In genomic region chr2:15734871-15735737, GRCh38 we compare ENCODE assay signal across 19 cellular contexts.
A peak's percentile ranks its signal among the peaks of the same experiment; 100 is the strongest.
DNase-seq lines count a peak whose midpoint lies in the region; ATAC-seq and TF ChIP-seq lines count a peak whose summit lies in the region.
"Had no signal": no experiment of that assay in that cellular context is flagged by ENCODE, and none has a peak within 500 bp of the region (broad histone marks: within the 10 kb centered on the region; RNA-seq: fewer than 3 reads in every experiment).

No MANE protein-coding gene starts in this region.

- H3K4me3 ChIP-seq in right atrium auricular region (no peak overlapping the region), heart left ventricle (no peak overlapping the region)
- H3K4me3 ChIP-seq: GM12878, skin epidermis had no signal

- peak; percentile 66 for ATAC-seq in Right ventricle myocardium inferior
- ATAC-seq in heart left ventricle = peak in 3 of 4 donors; percentile 55 to 82 (median 72)
- ATAC-seq: activated CD4-positive, CD25-positive, alpha-beta regulatory T cell treated with anti-CD3 and anti-CD28 coated beads, Interleukin-2, amount 50 U/mL, for 24 hours; GM12878 had no signal

- H3K27me3 Mint-ChIP-seq in mesothelial cell of epicardium (ENCODE audit: low read depth) = no peaks in the 10 kb centered on the region

- H3K27me3 ChIP-seq in right atrium auricular region (no peaks in the 10 kb centered on the region), heart left ventricle (no peaks in the 10 kb centered on the region)
- H3K27me3 ChIP-seq: BE2C had no signal

- 46 to 55% (median 49%) methylated on average over 6 to 7 of the region's 7 CpGs for WGBS in heart left ventricle, 4 donors

- intact Hi-C loops in Right ventricle myocardium inferior (cut with DNase I) = loop anchor here (5.0 kb wide), 1 partner anchor 177 kb away; no protein-coding TSS in a partner anchor
- intact Hi-C loops in heart left ventricle (cut with DNase I) = loop anchor here in 4 of 10 donors (5.0 to 10.0 kb wide), 3 partner anchors 90 to 177 kb away; no protein-coding TSS in a partner anchor

- H3K36me3 ChIP-seq in right atrium auricular region (no peaks in the 10 kb centered on the region), heart left ventricle (no peaks in the 10 kb centered on the region)
- H3K36me3 ChIP-seq: BE2C had no signal

- DNase-seq in Right ventricle myocardium inferior (ENCODE audit: missing footprints) (no peak), right atrium auricular region (ENCODE audit: low spot score) (no peak), heart left ventricle (no peak), mesothelial cell of epicardium (ENCODE audit: low spot score in 2 of 2, unreplicated experiment in 2 of 2) (peak in 1 of 2 experiments; percentile 11), NCI-H1436 treated with DMSO at 0.1 percent for 48 hours (lab: John Stamatoyannopoulos, UW) (no peak), cortex of kidney (lab: John Stamatoyannopoulos, UW) (no peak), epidermal melanocyte (ENCODE audit: insufficient read length, low spot score) (no peak)
- DNase-seq in stimulated activated CD4-positive, alpha-beta T cell treated with anti-CD3 and anti-CD28 coated beads, Interleukin-4, amount 100 ng/mL, for 4 hours = no peak
- DNase-seq: 8988T; BE2C; HFFc6; Kasumi-1; NCI-H1092 treated with DMSO at 0.1 percent for 48 hours; SK-N-SH; stimulated activated CD4-positive, alpha-beta T cell treated with anti-CD3 and anti-CD28 coated beads, Interleukin-4, amount 100 ng/mL, for 24 hours; T-helper 9 cell had no signal

- peaks cover 6% of the 10 kb centered on the region for H3K9me3 Mint-ChIP-seq in mesothelial cell of epicardium
- H3K9me3 Mint-ChIP-seq: HFFc6 had no signal

- H3K27ac Mint-ChIP-seq in mesothelial cell of epicardium = peak overlapping the region; percentile 96
- H3K27ac Mint-ChIP-seq: HFFc6 had no signal

- peaks cover 56% of the 10 kb centered on the region for H3K4me1 Mint-ChIP-seq in mesothelial cell of epicardium

- H3K9me3 ChIP-seq in right atrium auricular region (no peaks in the 10 kb centered on the region), heart left ventricle (peaks cover 0 to 13% (median 0%) of the 10 kb centered on the region in 12 donors)
- H3K9me3 ChIP-seq: BE2C, SK-N-SH had no signal

- no peak for TF ChIP-seq CTCF in right atrium auricular region (IDR thresholded peaks at IDR 0.05)
- no peak for TF ChIP-seq CTCF in heart left ventricle (IDR thresholded peaks at IDR 0.05)
- no peak for TF ChIP-seq CTCF in mesothelial cell of epicardium (IDR thresholded peaks at IDR 0.05; ENCODE audit: unreplicated experiment)

- H3K27ac ChIP-seq in right atrium auricular region = peak overlapping the region in 1 of 2 donors; percentile 40
- H3K27ac ChIP-seq in heart left ventricle = peak overlapping the region in 9 of 12 donors; percentile 7 to 69 (median 47)
- H3K27ac ChIP-seq: skin epidermis had no signal

- H3K36me3 Mint-ChIP-seq in mesothelial cell of epicardium = no peaks in the 10 kb centered on the region

- H3K4me1 ChIP-seq in right atrium auricular region (peaks cover 0 to 56% of the 10 kb centered on the region in 2 donors), heart left ventricle (peaks cover 7 to 58% (median 37%) of the 10 kb centered on the region in 12 donors)

- no peak for TF ChIP-seq POLR2A in heart left ventricle (IDR thresholded peaks at IDR 0.05)

- H3K4me3 Mint-ChIP-seq in mesothelial cell of epicardium = no peak overlapping the region
- H3K4me3 Mint-ChIP-seq: HFFc6 had no signal
